7 cellular contexts compared by ENCODE assay signal in the genomic region with DNA sequence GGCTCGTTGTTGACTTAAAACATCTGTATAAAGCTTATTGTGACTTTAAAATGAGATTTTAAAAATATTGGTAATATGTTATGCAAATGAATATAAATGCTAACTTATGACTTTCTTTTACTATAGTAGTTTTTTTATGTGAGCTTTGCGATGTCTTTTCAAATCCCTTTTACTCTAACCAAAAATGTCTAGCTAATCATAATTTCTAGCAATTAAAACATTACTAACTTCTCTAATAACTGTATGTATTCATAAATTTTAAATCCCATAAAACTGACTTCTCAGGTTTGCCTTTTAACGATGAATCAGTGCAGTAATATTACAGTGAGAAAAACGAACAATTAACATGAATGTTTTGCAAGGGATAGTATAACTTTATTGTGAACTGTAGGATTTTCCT.
"Had no signal": no experiment of that assay in that cellular context is flagged by ENCODE, and none has a peak within 500 bp of the region (broad histone marks: within the 10 kb centered on the region; RNA-seq: fewer than 3 reads in every experiment).

No MANE protein-coding gene starts in this region.

- H2AFZ ChIP-seq: GM23338 had no signal

- H3K27ac ChIP-seq: HL-60 had no signal

- ATAC-seq: GM23338 had no signal

- H3K4me3 ChIP-seq: GM23338 had no signal

- H3K4me2 ChIP-seq: GM23338 had no signal

- FAIRE-seq: H1, H54 had no signal

- DNase-seq: H9, HCEC 1CT, KG1 had no signal
